Comparison of ENCODE assay signal across 22 cellular contexts in genomic region chr6:90424580-90424979, GRCh38.
DNase-seq lines count a peak whose midpoint lies in the region; ATAC-seq, FAIRE-seq and TF ChIP-seq lines count a peak whose summit lies in the region.
"Had no signal": no experiment of that assay in that cellular context is flagged by ENCODE, and none has a peak within 500 bp of the region (broad histone marks: within the 10 kb centered on the region; RNA-seq: fewer than 3 reads in every experiment).

No MANE protein-coding gene starts in this region.

- no peak for TF ChIP-seq CTCF in activated CD8-positive, alpha-beta T cell treated with anti-CD3 and anti-CD28 coated beads for 36 hours (IDR thresholded peaks at IDR 0.05)

- POLR2A ChIA-PET in activated CD4-positive, alpha-beta T cell treated with anti-CD3 and anti-CD28 coated beads for 36 hours (lab: Charles Lee), result interaction anchor here (0.6 to 2.6 kb wide), 16 partner anchors 11 to 462 kb away, joined by 3 to 16 read pairs (median 5); no protein-coding TSS in a partner anchor
- POLR2A ChIA-PET in activated CD8-positive, alpha-beta T cell treated with anti-CD3 and anti-CD28 coated beads for 36 hours (lab: Charles Lee), result interaction anchor here (0.6 to 4.5 kb wide), 14 partner anchors 9 to 172 kb away, joined by 3 to 34 read pairs (median 5); no protein-coding TSS in a partner anchor
- POLR2A ChIA-PET in naive thymus-derived CD8-positive, alpha-beta T cell (lab: Charles Lee), result interaction anchor here (0.5 to 3.9 kb wide), 4 partner anchors 11 to 330 kb away, joined by 3 to 20 read pairs (median 4); no protein-coding TSS in a partner anchor

- intact Hi-C loops in activated CD4-positive, alpha-beta T cell treated with anti-CD3 and anti-CD28 coated beads for 36 hours (cut with DNase I, micrococcal nuclease), result loop anchor here (1.0 to 2.0 kb wide), 4 partner anchors 10 to 74 kb away; no protein-coding TSS in a partner anchor
- intact Hi-C loops in activated CD8-positive, alpha-beta T cell treated with anti-CD3 and anti-CD28 coated beads for 36 hours (cut with micrococcal nuclease), result no loop called here

- H3K4me1 Mint-ChIP-seq in activated CD4-positive, alpha-beta T cell treated with anti-CD3 and anti-CD28 coated beads for 36 hours, result peaks cover 34% of the 10 kb centered on the region
- peaks cover 25% of the 10 kb centered on the region for H3K4me1 Mint-ChIP-seq in activated CD8-positive, alpha-beta T cell treated with anti-CD3 and anti-CD28 coated beads for 36 hours (ENCODE audit: low read depth)
- peaks cover 11 to 21% (median 16%) of the 10 kb centered on the region in 4 donors for H3K4me1 Mint-ChIP-seq in naive thymus-derived CD8-positive, alpha-beta T cell
- H3K4me1 Mint-ChIP-seq: WTC11 had no signal

- H3K4me3 Mint-ChIP-seq in activated CD4-positive, alpha-beta T cell treated with anti-CD3 and anti-CD28 coated beads for 36 hours, result no peak overlapping the region
- no peak overlapping the region for H3K4me3 Mint-ChIP-seq in activated CD8-positive, alpha-beta T cell treated with anti-CD3 and anti-CD28 coated beads for 36 hours
- H3K4me3 Mint-ChIP-seq in naive thymus-derived CD8-positive, alpha-beta T cell, result peak overlapping the region in 6 of 10 donors; percentile 12 to 77 (median 44)
- H3K4me3 Mint-ChIP-seq: WTC11 had no signal

- DNase-seq in activated CD4-positive, alpha-beta T cell treated with anti-CD3 and anti-CD28 coated beads for 36 hours, result no peak
- DNase-seq in activated CD4-positive, alpha-beta T cell treated with anti-CD3 and anti-CD28 coated beads for 48 hours, result no peak
- DNase-seq in GM12892 (ENCODE audit: insufficient read length), result no peak
- no peak for DNase-seq in activated CD8-positive, alpha-beta T cell treated with anti-CD3 and anti-CD28 coated beads for 36 hours
- no peak for DNase-seq in naive thymus-derived CD8-positive, alpha-beta T cell
- no peak for DNase-seq in DMS 273 treated with DMSO at 0.1 percent for 48 hours (lab: John Stamatoyannopoulos, UW)
- no peak for DNase-seq in iPS-NIHi11 (ENCODE audit: low spot score)
- DNase-seq: colonic mucosa; DMS153; NCI-H1436 treated with DMSO at 0.1 percent for 48 hours; NCI-H69; ovary; SIG-M5; stimulated activated CD4-positive, alpha-beta T cell treated with anti-CD3 and anti-CD28 coated beads, Interleukin-12 subunit alpha, Interleukin-12 subunit beta, amount 100 ng/mL, for 4 hours had no signal

- peaks cover 17% of the 10 kb centered on the region for H3K36me3 Mint-ChIP-seq in activated CD4-positive, alpha-beta T cell treated with anti-CD3 and anti-CD28 coated beads for 36 hours (ENCODE audit: low read depth)
- H3K36me3 Mint-ChIP-seq in activated CD8-positive, alpha-beta T cell treated with anti-CD3 and anti-CD28 coated beads for 36 hours (ENCODE audit: low read depth), result peaks cover 4% of the 10 kb centered on the region
- peaks cover 0 to 6% (median 4%) of the 10 kb centered on the region in 3 donors for H3K36me3 Mint-ChIP-seq in naive thymus-derived CD8-positive, alpha-beta T cell

- H3K9me3 Mint-ChIP-seq in activated CD4-positive, alpha-beta T cell treated with anti-CD3 and anti-CD28 coated beads for 36 hours (ENCODE audit: low read depth), result peaks cover 10% of the 10 kb centered on the region
- peaks cover 12% of the 10 kb centered on the region for H3K9me3 Mint-ChIP-seq in activated CD8-positive, alpha-beta T cell treated with anti-CD3 and anti-CD28 coated beads for 36 hours
- H3K9me3 Mint-ChIP-seq in naive thymus-derived CD8-positive, alpha-beta T cell, result peaks cover 0 to 12% (median 5%) of the 10 kb centered on the region in 9 donors

- no peak for TF ChIP-seq POLR2A in GM12892 (IDR thresholded peaks at IDR 0.05; ENCODE audit: low read depth, low read length)

- CTCF ChIA-PET in activated CD4-positive, alpha-beta T cell treated with anti-CD3 and anti-CD28 coated beads for 36 hours (lab: Charles Lee), result interaction anchor here (0.7 to 4.1 kb wide), 17 partner anchors 9 to 484 kb away, joined by 3 to 46 read pairs (median 7); no protein-coding TSS in a partner anchor
- CTCF ChIA-PET in activated CD8-positive, alpha-beta T cell treated with anti-CD3 and anti-CD28 coated beads for 36 hours (lab: Charles Lee), result interaction anchor here (0.6 to 3.4 kb wide), 17 partner anchors 9 to 207 kb away, joined by 3 to 22 read pairs (median 8); no protein-coding TSS in a partner anchor

- ATAC-seq in activated CD4-positive, alpha-beta T cell treated with anti-CD3 and anti-CD28 coated beads for 36 hours, result peak; percentile 71
- ATAC-seq in activated CD8-positive, alpha-beta T cell treated with anti-CD3 and anti-CD28 coated beads for 36 hours, result peak; percentile 45
- peak; percentile 53 to 55 for ATAC-seq in naive thymus-derived CD8-positive, alpha-beta T cell
- ATAC-seq in GM19035 (IDR thresholded peaks at IDR 0.05; ENCODE audit: unreplicated experiment), result no peak
- ATAC-seq: WTC11 had no signal

- peak; percentile 44 for FAIRE-seq in GM12892 (lab: Jason Lieb, UNC)
- FAIRE-seq: A204.1, GM12891, H1, urothelium cell line had no signal

- H3K27ac Mint-ChIP-seq in activated CD4-positive, alpha-beta T cell treated with anti-CD3 and anti-CD28 coated beads for 36 hours, result peak overlapping the region; percentile 94
- H3K27ac Mint-ChIP-seq in activated CD8-positive, alpha-beta T cell treated with anti-CD3 and anti-CD28 coated beads for 36 hours, result peak overlapping the region; percentile 91
- H3K27ac Mint-ChIP-seq in naive thymus-derived CD8-positive, alpha-beta T cell, result peak overlapping the region in 7 of 10 donors; percentile 12 to 95 (median 52)
- H3K27ac Mint-ChIP-seq: WTC11 had no signal

- H3K27me3 Mint-ChIP-seq in activated CD4-positive, alpha-beta T cell treated with anti-CD3 and anti-CD28 coated beads for 36 hours, result no peaks in the 10 kb centered on the region
- no peaks in the 10 kb centered on the region for H3K27me3 Mint-ChIP-seq in activated CD8-positive, alpha-beta T cell treated with anti-CD3 and anti-CD28 coated beads for 36 hours
- no peaks in the 10 kb centered on the region for H3K27me3 Mint-ChIP-seq in naive thymus-derived CD8-positive, alpha-beta T cell
- H3K27me3 Mint-ChIP-seq: IgD-negative memory B cell, memory B cell had no signal

Comparison
In these comparisons a context has a peak if more than half of its experiments do, and no peak if none do; other contexts are left out.
1. H3K4me3 Mint-ChIP-seq: peak in naive thymus-derived CD8-positive, alpha-beta T cell (6 of 10); none in activated CD4-positive, alpha-beta T cell treated with anti-CD3 and anti-CD28 coated beads for 36 hours (single experiment) and activated CD8-positive, alpha-beta T cell treated with anti-CD3 and anti-CD28 coated beads for 36 hours (single experiment).
2. Peak in every context shown above with its lines, with median percentiles within 50 percentile points of each other: H3K27ac Mint-ChIP-seq.